In genomic region chr20:45957021-45957941, GRCh38 we compare ENCODE assay signal across 14 cellular contexts. TPM values are rescaled to one million over a fixed set of nuclear protein-coding genes. Genes with fewer than 3 reads are reported as not detected.
"Had no signal": no experiment of that assay in that cellular context is flagged by ENCODE, and none has a peak within 500 bp of the region (broad histone marks: within the 10 kb centered on the region; RNA-seq: fewer than 3 reads in every experiment).

No MANE protein-coding gene starts in this region.

- H3K4me1 ChIP-seq: colonic mucosa, testis had no signal

- H3K4me3 ChIP-seq: colonic mucosa, testis had no signal

- H3K27me3 ChIP-seq: colonic mucosa, testis had no signal

- H3K27ac ChIP-seq: colonic mucosa, testis had no signal

- DNase-seq: activated CD4-positive, alpha-beta T cell treated with anti-CD3 and anti-CD28 coated beads for 48 hours; activated CD8-positive, alpha-beta T cell treated with anti-CD3 and anti-CD28 coated beads for 36 hours; activated naive CD4-positive, alpha-beta T cell treated with Interleukin-2 at 50 U/mL for 16 hours; caudate nucleus; colonic mucosa; stimulated activated CD4-positive, alpha-beta T cell treated with anti-CD3 and anti-CD28 coated beads, Interleukin-4, amount 100 ng/mL, for 24 hours; stimulated activated naive CD4-positive, alpha-beta T cell treated with Interleukin-2 at 50 U/mL for 16 hours; T-helper 17 cell; testis had no signal

- ATAC-seq: activated CD8-positive, alpha-beta T cell treated with anti-CD3 and anti-CD28 coated beads for 36 hours; esophagus mucosa; left colon; T-helper 17 cell had no signal

- H3K9me3 ChIP-seq: colonic mucosa, testis had no signal

RNA-seq across cellular contexts. Expression of gene MMP9, which starts 51.4 kb away (rescaled TPM):
- total RNA-seq: lung microvascular endothelial cell, neural crest cell, osteocyte had no signal
